1 cellular context compared by ENCODE assay signal in genomic region chr2:127526142-127526939, GRCh38.
A peak's percentile ranks its signal among the peaks of the same experiment; 100 is the strongest.
TF ChIP-seq lines count a peak whose summit lies in the region.

Gene IWS1 (minus strand): TSS chr2:127526489. CDS start chr2:127526208, 281 bp downstream.

TF ChIP-seq in GM12878, 131 proteins besides CTCF, POLR2A, EP300 and RAD21 (continued from another document):
- TF ChIP-seq, protein P1, sequence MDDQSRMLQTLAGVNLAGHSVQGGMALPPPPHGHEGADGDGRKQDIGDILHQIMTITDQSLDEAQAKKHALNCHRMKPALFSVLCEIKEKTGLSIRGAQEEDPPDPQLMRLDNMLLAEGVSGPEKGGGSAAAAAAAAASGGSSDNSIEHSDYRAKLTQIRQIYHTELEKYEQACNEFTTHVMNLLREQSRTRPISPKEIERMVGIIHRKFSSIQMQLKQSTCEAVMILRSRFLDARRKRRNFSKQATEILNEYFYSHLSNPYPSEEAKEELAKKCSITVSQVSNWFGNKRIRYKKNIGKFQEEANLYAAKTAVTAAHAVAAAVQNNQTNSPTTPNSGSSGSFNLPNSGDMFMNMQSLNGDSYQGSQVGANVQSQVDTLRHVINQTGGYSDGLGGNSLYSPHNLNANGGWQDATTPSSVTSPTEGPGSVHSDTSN (IDR thresholded peaks at IDR 0.05; ENCODE audit: insufficient replicate concordance, low read depth, low read length): no peak
- TF ChIP-seq KAT2A (conservative IDR thresholded peaks at IDR 0.05; ENCODE audit: control insufficient read depth, low read depth, low read length): no peak
- no peak for TF ChIP-seq SREBF2 (IDR thresholded peaks at IDR 0.05; ENCODE audit: low read length)
- TF ChIP-seq SMAD5 (IDR thresholded peaks at IDR 0.05; ENCODE audit: low read depth): peak; percentile 69
- TF ChIP-seq TARDBP (IDR thresholded peaks at IDR 0.05; ENCODE audit: borderline replicate concordance): no peak
- TF ChIP-seq ZNF274 (IDR thresholded peaks at IDR 0.05; ENCODE audit: insufficient read depth, insufficient read length): no peak
